ENCODE assay signal across 13 cellular contexts in the genomic region with DNA sequence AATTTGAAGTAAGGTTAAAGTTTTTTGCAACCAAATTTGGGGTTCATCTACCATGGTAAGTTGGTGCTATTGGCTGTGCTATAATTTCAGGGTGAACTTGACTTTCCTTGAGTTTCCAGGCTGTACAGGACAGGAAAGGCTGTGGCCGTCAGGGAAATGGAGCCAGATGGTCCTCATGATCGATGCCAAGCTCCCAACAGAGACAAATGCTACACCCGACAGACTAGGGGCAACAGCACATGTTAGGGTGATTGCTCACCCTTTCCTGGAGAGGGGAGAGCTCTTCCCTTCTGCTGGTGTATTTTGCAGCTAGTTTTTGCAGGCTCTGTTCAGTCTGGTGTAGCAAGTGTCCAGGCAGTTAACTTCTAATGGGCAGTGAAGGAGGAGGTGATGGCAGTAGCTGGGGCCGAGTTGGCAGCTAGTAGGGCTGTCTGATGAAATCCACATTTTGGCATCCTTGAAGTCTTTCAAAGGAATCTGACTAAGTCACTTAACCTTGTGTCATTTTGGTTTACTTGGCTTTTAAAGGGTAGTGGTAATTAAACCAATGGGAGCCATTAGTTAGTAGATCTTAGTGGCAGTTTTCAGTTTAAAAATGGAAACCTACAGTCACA. TPM values are rescaled to one million over a fixed set of nuclear protein-coding genes. Genes with fewer than 3 reads are reported as not detected.
DNase-seq lines count a peak whose midpoint lies in the region; ATAC-seq and TF ChIP-seq lines count a peak whose summit lies in the region.
"Had no signal": no experiment of that assay in that cellular context is flagged by ENCODE, and none has a peak within 500 bp of the region (broad histone marks: within the 10 kb centered on the region; RNA-seq: fewer than 3 reads in every experiment).

No MANE protein-coding gene starts in this region.

- ATAC-seq in right cardiac atrium = peak; percentile 51 to 55
- ATAC-seq in natural killer cell = no peak
- ATAC-seq: activated CD8-positive, alpha-beta T cell treated with anti-CD3 and anti-CD28 coated beads, Interleukin-2, amount 10 ng/mL, durations not matched to agents 7 days and 5 days; activated naive CD4-positive, alpha-beta T cell treated with anti-CD3 and anti-CD28 coated beads, Interleukin-2, amount 50 U/mL, for 72 hours; naive thymus-derived CD4-positive, alpha-beta T cell had no signal

- H3K4me1 Mint-ChIP-seq in natural killer cell = peaks cover 20 to 24% of the 10 kb centered on the region in 2 donors
- H3K4me1 Mint-ChIP-seq: naive thymus-derived CD4-positive, alpha-beta T cell had no signal

- no peaks in the 10 kb centered on the region for H3K36me3 ChIP-seq in GM23248 (ENCODE audit: low read depth)

- DNase-seq in GM23248 = peak; percentile 85
- DNase-seq in caudate nucleus (lab: John Stamatoyannopoulos, UW) = peak in 1 of 61 donors; percentile 29
- DNase-seq in right cardiac atrium = peak; percentile 54 to 79 (median 55)
- DNase-seq in substantia nigra (lab: John Stamatoyannopoulos, UW) = no peak
- DNase-seq in stimulated activated CD8-positive, alpha-beta memory T cell treated with anti-CD3 and anti-CD28 coated beads, Interleukin-4, amount 100 ng/mL, for 48 hours = no peak
- no peak for DNase-seq in stimulated activated CD4-positive, alpha-beta T cell treated with anti-CD3 and anti-CD28 coated beads, Interleukin-4, amount 100 ng/mL, for 24 hours
- no peak for DNase-seq in NCI-H510A treated with DMSO at 0.1 percent for 48 hours (lab: John Stamatoyannopoulos, UW)
- no peak for DNase-seq in natural killer cell
- DNase-seq: activated CD8-positive, alpha-beta T cell treated with anti-CD3 and anti-CD28 coated beads, Interleukin-2, amount 10 ng/mL, durations not matched to agents 7 days and 5 days; naive thymus-derived CD4-positive, alpha-beta T cell; NCI-H187 treated with DMSO at 0.1 percent for 48 hours had no signal

- H4K20me1 ChIP-seq in GM23248 (ENCODE audit: insufficient read depth) = no peaks in the 10 kb centered on the region

- 11 to 14% methylated on average over 4 of the region's 4 CpGs for WGBS in GM23248 (ENCODE audit: low coverage in 1 of 2, low lambda C conversion rate in 2 of 2, missing lambda C conversion rate in 2 of 2), 2 experiments
- WGBS in right cardiac atrium = 45% methylated on average over 4 of the region's 4 CpGs

- no peak overlapping the region for H3K9ac ChIP-seq in GM23248

- no peak overlapping the region for H3K4me3 Mint-ChIP-seq in natural killer cell
- H3K4me3 Mint-ChIP-seq: activated CD8-positive, alpha-beta T cell treated with anti-CD3 and anti-CD28 coated beads, Interleukin-2, amount 10 ng/mL, durations not matched to agents 7 days and 5 days; IgD-negative memory B cell; naive thymus-derived CD4-positive, alpha-beta T cell had no signal

- no peak overlapping the region for H3K4me3 ChIP-seq in GM23248
- no peak overlapping the region for H3K4me3 ChIP-seq in right cardiac atrium (ENCODE audit: low read length)

- H3F3A ChIP-seq in GM23248 (ENCODE audit: insufficient read depth) = peaks cover 32% of the 10 kb centered on the region

- peak overlapping the region; percentile 37 for H3K4me2 ChIP-seq in GM23248 (ENCODE audit: unreplicated experiment)

- H3K27me3 Mint-ChIP-seq in natural killer cell (ENCODE audit: low read depth in 2 of 2) = no peaks in the 10 kb centered on the region

- no peaks in the 10 kb centered on the region for H3K36me3 Mint-ChIP-seq in natural killer cell
- H3K36me3 Mint-ChIP-seq: activated naive CD4-positive, alpha-beta T cell treated with anti-CD3 and anti-CD28 coated beads, Interleukin-2, amount 50 U/mL, for 72 hours; naive thymus-derived CD4-positive, alpha-beta T cell had no signal

- H3K4me1 ChIP-seq in GM23248 (ENCODE audit: insufficient read depth) (peaks cover 41% of the 10 kb centered on the region), right cardiac atrium (ENCODE audit: control insufficient read depth, insufficient read depth, low read length) (peaks cover 25% of the 10 kb centered on the region)

- H2AFZ ChIP-seq in GM23248 = no peak overlapping the region

- in situ Hi-C loops in GM23248 (cut with MboI) = no loop called here

- peaks cover 41% of the 10 kb centered on the region for H3K79me2 ChIP-seq in GM23248 (ENCODE audit: insufficient read depth)

- H3K27ac Mint-ChIP-seq in natural killer cell = no peak overlapping the region
- H3K27ac Mint-ChIP-seq: activated CD8-positive, alpha-beta T cell treated with anti-CD3 and anti-CD28 coated beads, Interleukin-2, amount 10 ng/mL, durations not matched to agents 7 days and 5 days; activated naive CD4-positive, alpha-beta T cell treated with anti-CD3 and anti-CD28 coated beads, Interleukin-2, amount 50 U/mL, for 72 hours; IgD-negative memory B cell; naive thymus-derived CD4-positive, alpha-beta T cell had no signal

- intact Hi-C loops in right cardiac atrium (cut with DNase I) = no loop called here
- intact Hi-C loops in natural killer cell (cut with micrococcal nuclease) = no loop called here

- H3K9me3 Mint-ChIP-seq in natural killer cell = no peaks in the 10 kb centered on the region
- H3K9me3 Mint-ChIP-seq: activated naive CD4-positive, alpha-beta T cell treated with anti-CD3 and anti-CD28 coated beads, Interleukin-2, amount 50 U/mL, for 72 hours; naive thymus-derived CD4-positive, alpha-beta T cell had no signal

- H3K27me3 ChIP-seq in GM23248 (replicated peaks; ENCODE audit: insufficient read depth) = no peaks in the 10 kb centered on the region
- no peaks in the 10 kb centered on the region for H3K27me3 ChIP-seq in right cardiac atrium (ENCODE audit: control insufficient read depth, insufficient read depth)

- H3K27ac ChIP-seq in GM23248 (no peak overlapping the region), caudate nucleus (ENCODE audit: low read depth, low read length) (peak overlapping the region; percentile 1), right cardiac atrium (ENCODE audit: low read length) (peak overlapping the region; percentile 39), substantia nigra (ENCODE audit: low read depth, low read length, poor library complexity, severe bottlenecking) (peak overlapping the region; percentile 86)

- TF ChIP-seq CTCF in natural killer cell (IDR thresholded peaks at IDR 0.05) = no peak

- H3K9me2 ChIP-seq in GM23248 (ENCODE audit: insufficient read depth) = no peaks in the 10 kb centered on the region

- no peaks in the 10 kb centered on the region for H3K9me3 ChIP-seq in GM23248 (ENCODE audit: low read depth)
- H3K9me3 ChIP-seq in right cardiac atrium (ENCODE audit: control insufficient read depth, low read length) = no peaks in the 10 kb centered on the region

RNA-seq across cellular contexts. Expression of gene GAB1, which starts 47.8 kb away (rescaled TPM):
- 6.3 and 7.1 TPM in 2 replicates for total RNA-seq in GM23248 (2014; rRNA removed; shearing (Covaris generic))
- polyA plus RNA-seq in GM23248 (2016; fragmentation: Nextera tagmentation; extraction: Ambion mirVana) (1.8 and 2.0 TPM in 2 replicates), right cardiac atrium (11.0 TPM)
- total RNA-seq in right cardiac atrium (10 to 100 TPM; 46.8 to 73.4 (median 59.0) TPM), natural killer cell (10 to 100 TPM; 11.5 to 25.4 (median 11.9) TPM)
- polyA plus RNA-seq: naive thymus-derived CD4-positive, alpha-beta T cell had no signal

Comparison
In these comparisons a context has a peak if more than half of its experiments do, and no peak if none do; other contexts are left out.
1. DNase-seq: peak in GM23248 (single experiment) and right cardiac atrium (3 of 3); none in substantia nigra (0 of 49), stimulated activated CD8-positive, alpha-beta memory T cell treated with anti-CD3 and anti-CD28 coated beads, Interleukin-4, amount 100 ng/mL, for 48 hours (single experiment), stimulated activated CD4-positive, alpha-beta T cell treated with anti-CD3 and anti-CD28 coated beads, Interleukin-4, amount 100 ng/mL, for 24 hours (single experiment), NCI-H510A treated with DMSO at 0.1 percent for 48 hours (single experiment) and natural killer cell (single experiment).
2. ATAC-seq: peak in right cardiac atrium (2 of 2); none in natural killer cell (0 of 3).